In genomic region chr1:171596705-171597104, GRCh38 we compare ENCODE assay signal across 24 cellular contexts. TPM values are rescaled to one million over a fixed set of nuclear protein-coding genes. Genes with fewer than 3 reads are reported as not detected.
DNase-seq lines count a peak whose midpoint lies in the region; ATAC-seq and TF ChIP-seq lines count a peak whose summit lies in the region.
"Had no signal": no experiment of that assay in that cellular context is flagged by ENCODE, and none has a peak within 500 bp of the region (broad histone marks: within the 10 kb centered on the region; RNA-seq: fewer than 3 reads in every experiment).

No MANE protein-coding gene starts in this region.

- no peak for TF ChIP-seq CTCF in Caco-2 (IDR thresholded peaks at IDR 0.05; ENCODE audit: insufficient read depth in 1 of 2, low read depth in 1 of 2, low read length in 1 of 2, severe bottlenecking in 1 of 2, unreplicated experiment in 1 of 2)
- TF ChIP-seq CTCF in WTC11 (IDR thresholded peaks at IDR 0.05), result no peak
- no peak for TF ChIP-seq CTCF in nephron progenitor cell (IDR thresholded peaks at IDR 0.05)

- no peak for DNase-seq in activated naive CD4-positive, alpha-beta T cell treated with Interleukin-2 at 50 U/mL for 16 hours
- DNase-seq in Caco-2 (no peak), WTC11 (ENCODE audit: low spot score) (no peak), nephron progenitor cell (no peak), cardiac septum (ENCODE audit: low spot score) (no peak), dedifferentiated amniotic fluid mesenchymal stem cell (ENCODE audit: extremely low spot score) (no peak)
- DNase-seq: C1 segment of cervical spinal cord; CD8-positive, alpha-beta memory T cell; DMS53; GDM1; NCI-H1105 treated with DMSO at 0.1 percent for 48 hours; NCI-H2029 treated with DMSO at 0.1 percent for 48 hours; NCI-H345; NCI-H524; NCI-H82 had no signal

- POLR2A ChIA-PET in Caco-2 (lab: Charles Lee) (no interaction called here), WTC11 (lab: Charles Lee) (interaction anchor here (0.6 kb wide), 1 partner anchor 135 kb away, joined by 3 read pairs; no protein-coding TSS in a partner anchor)

- intact Hi-C loops in Caco-2 (cut with micrococcal nuclease; ENCODE audit: unreplicated experiment) (no loop called here), cardiac septum (cut with DNase I) (no loop called here)

- no peak overlapping the region for H3K4me3 Mint-ChIP-seq in activated naive CD4-positive, alpha-beta T cell treated with anti-CD3 and anti-CD28 coated beads, Interleukin-2, amount 50 U/mL, for 24 hours
- H3K4me3 Mint-ChIP-seq in Caco-2 (ENCODE audit: unreplicated experiment) (no peak overlapping the region), WTC11 (no peak overlapping the region), nephron progenitor cell (no peak overlapping the region)
- H3K4me3 Mint-ChIP-seq: CD8-positive, alpha-beta memory T cell had no signal

- H3K36me3 Mint-ChIP-seq in activated naive CD4-positive, alpha-beta T cell treated with anti-CD3 and anti-CD28 coated beads, Interleukin-2, amount 50 U/mL, for 24 hours, result peaks cover 5% of the 10 kb centered on the region
- H3K36me3 Mint-ChIP-seq in Caco-2 (ENCODE audit: insufficient read depth, unreplicated experiment), result peaks cover 60% of the 10 kb centered on the region
- H3K36me3 Mint-ChIP-seq in WTC11, result peaks cover 15% of the 10 kb centered on the region
- H3K36me3 Mint-ChIP-seq in nephron progenitor cell (ENCODE audit: low read depth), result peaks cover 62% of the 10 kb centered on the region

- H3K36me3 ChIP-seq in Caco-2 (ENCODE audit: control insufficient read depth, insufficient read depth, low read length), result 0 out of 2 replicates have a peak, but pooled peaks cover 1% of the 10 kb centered on the region

- no peaks in the 10 kb centered on the region for H3K4me1 ChIP-seq in Caco-2

- H3K27ac Mint-ChIP-seq in activated naive CD4-positive, alpha-beta T cell treated with anti-CD3 and anti-CD28 coated beads, Interleukin-2, amount 50 U/mL, for 24 hours, result peak overlapping the region; percentile 37
- H3K27ac Mint-ChIP-seq in Caco-2 (ENCODE audit: unreplicated experiment) (peak overlapping the region; percentile 9), WTC11 (peak overlapping the region; percentile 14; the same call in 1 of the 2 replicates), nephron progenitor cell (peak overlapping the region; percentile 23)

- H3K4me1 Mint-ChIP-seq in activated naive CD4-positive, alpha-beta T cell treated with anti-CD3 and anti-CD28 coated beads, Interleukin-2, amount 50 U/mL, for 24 hours, result no peaks in the 10 kb centered on the region
- H3K4me1 Mint-ChIP-seq in Caco-2 (ENCODE audit: low read depth, unreplicated experiment) (no peaks in the 10 kb centered on the region), WTC11 (peaks cover 7% of the 10 kb centered on the region), nephron progenitor cell (peaks cover 6% of the 10 kb centered on the region)

- H3K9me3 ChIP-seq in Caco-2, result no peaks in the 10 kb centered on the region
- H3K9me3 ChIP-seq: SJSA1 had no signal

- no peaks in the 10 kb centered on the region for H3K27me3 Mint-ChIP-seq in activated naive CD4-positive, alpha-beta T cell treated with anti-CD3 and anti-CD28 coated beads, Interleukin-2, amount 50 U/mL, for 24 hours
- H3K27me3 Mint-ChIP-seq in Caco-2 (ENCODE audit: insufficient read depth, unreplicated experiment), result no peaks in the 10 kb centered on the region
- no peaks in the 10 kb centered on the region for H3K27me3 Mint-ChIP-seq in WTC11 (ENCODE audit: low read depth)
- no peaks in the 10 kb centered on the region for H3K27me3 Mint-ChIP-seq in nephron progenitor cell (ENCODE audit: low read depth, poor library complexity)
- H3K27me3 Mint-ChIP-seq: CD8-positive, alpha-beta memory T cell had no signal

- no peak overlapping the region for H3K4me3 ChIP-seq in Caco-2 (ENCODE audit: low read depth, low read length)
- H3K4me3 ChIP-seq: SJSA1 had no signal

- no peaks in the 10 kb centered on the region for H3K27me3 ChIP-seq in Caco-2 (replicated peaks; ENCODE audit: control insufficient read depth, insufficient read depth, low read length)
- H3K27me3 ChIP-seq: SJSA1 had no signal

- H3K9me3 Mint-ChIP-seq in activated naive CD4-positive, alpha-beta T cell treated with anti-CD3 and anti-CD28 coated beads, Interleukin-2, amount 50 U/mL, for 24 hours, result no peaks in the 10 kb centered on the region
- H3K9me3 Mint-ChIP-seq in Caco-2 (ENCODE audit: unreplicated experiment) (no peaks in the 10 kb centered on the region), WTC11 (no peaks in the 10 kb centered on the region), nephron progenitor cell (peaks cover 16% of the 10 kb centered on the region)

- CTCF ChIA-PET in Caco-2 (lab: Charles Lee) (interaction anchor here (1.0 kb wide), 1 partner anchor 245 kb away, joined by 3 read pairs; the partner anchor contains the start of gene DNM3), WTC11 (lab: Charles Lee) (interaction anchor here (1.2 to 2.6 kb wide), 2 partner anchors 48 to 119 kb away, joined by 5 to 15 read pairs; no protein-coding TSS in a partner anchor)

- BruUV-seq in Caco-2 (replicated peaks; lab: Mats Ljungman, UMichigan), result no TSS peak

- ATAC-seq in WTC11 (no peak), HG02970 (IDR thresholded peaks at IDR 0.05; ENCODE audit: low FRiP score, unreplicated experiment) (no peak)
- ATAC-seq: HCT116, Right ventricle myocardium inferior had no signal

TF ChIP-seq in WTC11, 78 proteins besides CTCF, POLR2A, EP300 and RAD21:
- TF ChIP-seq ZBTB43 (CRISPR knock-in tag; IDR thresholded peaks at IDR 0.05), result no peak
- TF ChIP-seq FOXJ3 (CRISPR knock-in tag; IDR thresholded peaks at IDR 0.05; ENCODE audit: borderline replicate concordance), result no peak
- no peak for TF ChIP-seq ZMAT4 (CRISPR knock-in tag; IDR thresholded peaks at IDR 0.05)
- TF ChIP-seq TP53 (CRISPR knock-in tag; IDR thresholded peaks at IDR 0.05), result no peak
- TF ChIP-seq NFYB (CRISPR knock-in tag; conservative IDR thresholded peaks at IDR 0.05; ENCODE audit: low read depth), result no peak
- no peak for TF ChIP-seq FOXK1 (CRISPR knock-in tag; IDR thresholded peaks at IDR 0.05)
- TF ChIP-seq PRRX2 (CRISPR knock-in tag; IDR thresholded peaks at IDR 0.05), result no peak
- no peak for TF ChIP-seq MYBL2 (CRISPR knock-in tag; IDR thresholded peaks at IDR 0.05)
- TF ChIP-seq, protein P1, sequence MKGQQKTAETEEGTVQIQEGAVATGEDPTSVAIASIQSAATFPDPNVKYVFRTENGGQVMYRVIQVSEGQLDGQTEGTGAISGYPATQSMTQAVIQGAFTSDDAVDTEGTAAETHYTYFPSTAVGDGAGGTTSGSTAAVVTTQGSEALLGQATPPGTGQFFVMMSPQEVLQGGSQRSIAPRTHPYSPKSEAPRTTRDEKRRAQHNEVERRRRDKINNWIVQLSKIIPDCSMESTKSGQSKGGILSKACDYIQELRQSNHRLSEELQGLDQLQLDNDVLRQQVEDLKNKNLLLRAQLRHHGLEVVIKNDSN (CRISPR knock-in tag; IDR thresholded peaks at IDR 0.05), result no peak
- TF ChIP-seq, protein P2, sequence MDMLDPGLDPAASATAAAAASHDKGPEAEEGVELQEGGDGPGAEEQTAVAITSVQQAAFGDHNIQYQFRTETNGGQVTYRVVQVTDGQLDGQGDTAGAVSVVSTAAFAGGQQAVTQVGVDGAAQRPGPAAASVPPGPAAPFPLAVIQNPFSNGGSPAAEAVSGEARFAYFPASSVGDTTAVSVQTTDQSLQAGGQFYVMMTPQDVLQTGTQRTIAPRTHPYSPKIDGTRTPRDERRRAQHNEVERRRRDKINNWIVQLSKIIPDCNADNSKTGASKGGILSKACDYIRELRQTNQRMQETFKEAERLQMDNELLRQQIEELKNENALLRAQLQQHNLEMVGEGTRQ (CRISPR knock-in tag; IDR thresholded peaks at IDR 0.05), result no peak

RNA-seq across cellular contexts. Expression of gene MYOCOS, which starts 25.3 kb away (rescaled TPM):
- 0.18 TPM in 1 of 2 replicates, not detected in the other for total RNA-seq in Caco-2 (2022)
- total RNA-seq in WTC11 (2021), result not detected in 3 replicates
- not detected for total RNA-seq in cardiac septum
- total RNA-seq: A172; CD8-positive, alpha-beta memory T cell; H1; HT1080; Right ventricle myocardium inferior; SJSA1 had no signal

RNA-seq across cellular contexts. Expression of gene MYOC, which starts 55.8 kb away (rescaled TPM):
- total RNA-seq in Caco-2 (2022), result not detected in 2 replicates
- total RNA-seq in WTC11 (2021), result not detected in 3 replicates
- 21.0 TPM for total RNA-seq in cardiac septum
- total RNA-seq: A172; CD8-positive, alpha-beta memory T cell; H1; HT1080; OCI-LY7 had no signal

Comparison
In these comparisons a context has a peak if more than half of its experiments do, and no peak if none do; other contexts are left out.
1. RNA of gene MYOC, which starts 55.8 kb away (total RNA-seq): 21.0 TPM in cardiac septum (single experiment); not detected in Caco-2 and not detected in WTC11; every median in the first group is over 10 times any median in the second.
2. Peak in every context shown above with its lines, with median percentiles within 50 percentile points of each other: H3K27ac Mint-ChIP-seq.